ENCODE assay signal across 10 cellular contexts in the genomic region with DNA sequence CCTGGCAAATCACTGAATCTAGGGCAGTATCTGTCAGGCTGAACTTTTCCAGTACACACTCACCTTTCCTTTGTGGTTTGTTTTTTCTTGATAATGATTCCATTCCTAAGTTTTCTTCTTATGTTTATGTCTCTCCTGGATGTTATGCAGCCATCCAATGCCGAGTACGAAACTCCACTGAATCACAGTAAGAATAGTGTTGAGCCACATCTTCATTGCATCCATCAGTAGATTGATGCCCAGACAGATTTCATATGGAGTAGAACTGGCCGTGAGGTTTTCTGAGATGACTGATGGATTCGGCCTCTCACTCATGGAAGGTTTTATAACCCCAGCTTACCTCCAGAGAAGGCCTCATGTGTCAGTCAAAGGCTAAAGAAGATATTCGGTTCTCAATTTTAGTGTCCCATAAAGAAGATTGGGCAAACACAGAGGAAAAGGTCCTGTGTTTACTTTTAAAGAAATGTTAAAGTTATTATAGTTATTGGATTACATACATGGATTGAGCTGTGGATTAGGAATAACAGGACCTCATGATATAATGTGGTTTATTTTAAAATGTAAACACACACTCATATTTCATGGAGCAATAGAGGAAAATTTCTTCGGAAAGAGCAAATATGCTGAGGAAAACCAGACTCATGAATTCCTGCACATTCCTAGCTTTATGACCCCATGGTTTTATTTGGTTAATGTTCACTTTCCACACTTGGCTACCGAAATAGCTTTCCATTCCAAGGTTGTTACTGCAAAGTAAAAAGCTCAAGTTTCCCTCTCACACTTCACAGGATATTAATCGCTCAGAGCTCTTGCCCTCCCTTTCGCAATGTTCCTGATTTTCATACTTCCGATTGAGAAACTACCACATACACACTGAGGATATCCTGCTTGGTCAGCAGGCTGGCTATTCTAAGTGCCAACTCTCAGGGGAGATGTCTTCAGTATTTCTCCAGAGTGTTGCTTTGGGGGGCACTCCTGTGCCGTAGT.
DNase-seq lines count a peak whose midpoint lies in the region; ATAC-seq, FAIRE-seq and TF ChIP-seq lines count a peak whose summit lies in the region.
"Had no signal": no experiment of that assay in that cellular context is flagged by ENCODE, and none has a peak within 500 bp of the region (broad histone marks: within the 10 kb centered on the region; RNA-seq: fewer than 3 reads in every experiment).

No MANE protein-coding gene starts in this region.

- H3K4me1 ChIP-seq in IMR-90 (ENCODE audit: control insufficient read depth, insufficient read depth, low read length), result peaks cover 9% of the 10 kb centered on the region
- peaks cover 38% of the 10 kb centered on the region for H3K4me1 ChIP-seq in mammary epithelial cell (ENCODE audit: insufficient read depth, low read length)
- no peaks in the 10 kb centered on the region for H3K4me1 ChIP-seq in HepG2 (ENCODE audit: insufficient read depth, low read length)
- peaks cover 20 to 30% of the 10 kb centered on the region in 2 donors for H3K4me1 ChIP-seq in thoracic aorta (ENCODE audit: control insufficient read depth in 1 of 2, low read depth in 2 of 2)

- intact Hi-C loops in IMR-90 (cut with micrococcal nuclease), result loop anchor here (1.0 kb wide), 2 partner anchors 16 to 150 kb away; a partner anchor contains a TSS
- intact Hi-C loops in mammary epithelial cell (cut with micrococcal nuclease), result loop anchor here (1.0 kb wide), 1 partner anchor 91 kb away; no protein-coding TSS in a partner anchor
- intact Hi-C loops in HepG2 (cut with micrococcal nuclease; ENCODE audit: unreplicated experiment), result no loop called here

- no peaks in the 10 kb centered on the region for H4K20me1 ChIP-seq in IMR-90 (ENCODE audit: insufficient read depth, low read length)
- H4K20me1 ChIP-seq in mammary epithelial cell (ENCODE audit: insufficient read depth, low read length), result no peaks in the 10 kb centered on the region
- H4K20me1 ChIP-seq in HepG2 (ENCODE audit: insufficient read depth, low read length), result no peaks in the 10 kb centered on the region

- H3K79me1 ChIP-seq in IMR-90 (ENCODE audit: low read depth in 1 of 2, low read length in 2 of 2), result no peaks in the 10 kb centered on the region

- peak overlapping the region; percentile 61 for H3K14ac ChIP-seq in IMR-90 (replicated peaks; ENCODE audit: low read depth, low read length)

- TF ChIP-seq EP300 in HepG2 (IDR thresholded peaks at IDR 0.05; ENCODE audit: low read depth in 2 of 2, low read length in 2 of 2), result no peak
- no peak for TF ChIP-seq EP300 in HepG2 (CRISPR knock-in tag; IDR thresholded peaks at IDR 0.05; ENCODE audit: borderline replicate concordance)

- peak; percentile 11; the same call in 1 of the 2 replicates for TF ChIP-seq RAD21 in IMR-90 (IDR thresholded peaks at IDR 0.05; ENCODE audit: low read length)
- TF ChIP-seq RAD21 in HepG2 (CRISPR knock-in tag; IDR thresholded peaks at IDR 0.05), result no peak

- peak overlapping the region; percentile 14 to 73; a peak in 3 of 4 replicates for H4K8ac ChIP-seq in IMR-90 (ENCODE audit: low read depth in 2 of 2, low read length in 2 of 2)

- peak overlapping the region; percentile 10 for H2AFZ ChIP-seq in IMR-90 (replicated peaks; ENCODE audit: low read length, poor library complexity)
- peak overlapping the region; percentile 40 for H2AFZ ChIP-seq in mammary epithelial cell (ENCODE audit: low read depth, low read length)
- no peak overlapping the region for H2AFZ ChIP-seq in HepG2 (ENCODE audit: low read length)

- H3K36me3 ChIP-seq in IMR-90 (ENCODE audit: control insufficient read depth, insufficient read depth, low read length), result no peaks in the 10 kb centered on the region
- H3K36me3 ChIP-seq in mammary epithelial cell (ENCODE audit: insufficient read depth, low read length), result no peaks in the 10 kb centered on the region
- H3K36me3 ChIP-seq in HepG2 (replicated peaks in 1 of 2; ENCODE audit: control insufficient read depth in 1 of 2, insufficient read depth in 2 of 2, low read length in 2 of 2), result no peaks in the 10 kb centered on the region
- H3K36me3 ChIP-seq in thoracic aorta, result no peaks in the 10 kb centered on the region

- H2BK5ac ChIP-seq in IMR-90 (ENCODE audit: low read depth, low read length, poor library complexity, severe bottlenecking), result peak overlapping the region; percentile 96

- H3K23ac ChIP-seq in IMR-90 (ENCODE audit: low read depth, low read length), result peak overlapping the region; percentile 53; the same call in 1 of the 2 replicates

- peak overlapping the region; percentile 69 for H3K4ac ChIP-seq in IMR-90 (ENCODE audit: low read depth, low read length)

- H3K79me2 ChIP-seq in mammary epithelial cell (ENCODE audit: insufficient read depth, low read length), result no peaks in the 10 kb centered on the region
- H3K79me2 ChIP-seq in HepG2 (ENCODE audit: insufficient read depth, low read length), result no peaks in the 10 kb centered on the region

- H3K4me3 ChIP-seq in IMR-90 (ENCODE audit: insufficient read depth, low read depth, low read length) (no peak overlapping the region), mammary epithelial cell (replicated peaks in 1 of 3; ENCODE audit: insufficient read depth in 1 of 3, low read depth in 2 of 3, low read length in 3 of 3) (no peak overlapping the region), HepG2 (replicated peaks in 1 of 3; ENCODE audit: insufficient read depth in 1 of 3, low read depth in 2 of 3, low read length in 3 of 3) (no peak overlapping the region), thoracic aorta (no peak overlapping the region)

- H3K27me3 ChIP-seq in IMR-90 (ENCODE audit: control insufficient read depth, insufficient read depth, low read length) (no peaks in the 10 kb centered on the region), mammary epithelial cell (ENCODE audit: insufficient read depth, low read length) (no peaks in the 10 kb centered on the region), HepG2 (ENCODE audit: control insufficient read depth in 1 of 2, insufficient read depth in 2 of 2, low read length in 2 of 2) (peaks cover 0 to 14% of the 10 kb centered on the region in 2 experiments; a peak in 2 of 5 replicates), thoracic aorta (replicated peaks; ENCODE audit: insufficient read depth) (no peaks in the 10 kb centered on the region)

- H3K9ac ChIP-seq in IMR-90 (ENCODE audit: low read depth, low read length), result peak overlapping the region; percentile 17; the same call in 1 of the 2 replicates
- peak overlapping the region; percentile 6 for H3K9ac ChIP-seq in mammary epithelial cell (ENCODE audit: insufficient read depth, low read length)
- no peak overlapping the region for H3K9ac ChIP-seq in HepG2 (ENCODE audit: insufficient read depth, low read depth, low read length)

- DNase-seq in IMR-90 (peak; percentile 98), mammary epithelial cell (peak; percentile 87), HepG2 (ENCODE audit: low spot score) (no peak), thoracic aorta (ENCODE audit: low spot score) (peak; percentile 25), ecto neural progenitor cell (ENCODE audit: low spot score) (no peak), mesenteric fat pad (ENCODE audit: low spot score) (no peak)
- no peak for DNase-seq in stimulated activated naive CD4-positive, alpha-beta T cell treated with Interleukin-2 at 50 U/mL for 16 hours (lab: John Stamatoyannopoulos, UW)
- DNase-seq: activated naive CD8-positive, alpha-beta T cell treated with anti-CD3 and anti-CD28 coated beads, Interleukin-2, amount 10 ng/mL, durations not matched to agents 7 days and 5 days; NCI-H526 treated with DMSO at 0.1 percent for 48 hours had no signal

- ATAC-seq in IMR-90 (ENCODE audit: low read depth), result peak; percentile 88
- no peak for ATAC-seq in HepG2
- peak; percentile 93 for ATAC-seq in thoracic aorta (ENCODE audit: insufficient number of reproducible peaks, low FRiP score, low read depth)
- no peak for ATAC-seq in HG03139 (IDR thresholded peaks at IDR 0.05; ENCODE audit: unreplicated experiment)

- H3K4me2 ChIP-seq in IMR-90 (ENCODE audit: low read depth, low read length) (peak overlapping the region; percentile 76; the same call in 1 of the 2 replicates), mammary epithelial cell (ENCODE audit: insufficient read depth, low read depth, low read length) (peak overlapping the region; percentile 37), HepG2 (ENCODE audit: low read depth, low read length) (no peak overlapping the region)

- 0% methylated on average over 2 of the region's 11 CpGs; no CpG with 5 or more reads in 1 of the 2 experiments for WGBS in IMR-90 (ENCODE audit: extremely low coverage in 2 of 2, insufficient read length in 1 of 2), 2 experiments
- 43% methylated on average over 11 of the region's 11 CpGs for WGBS in mammary epithelial cell (ENCODE audit: low coverage, missing lambda C conversion rate)
- WGBS in HepG2 (ENCODE audit: low lambda C conversion rate), result 20% methylated on average over 11 of the region's 11 CpGs

- no peak for FAIRE-seq in HepG2 (lab: Jason Lieb, UNC)

- dilution Hi-C loops in IMR-90 (cut with HindIII; ENCODE audit: low sequenced_read_pairs, unreplicated experiment) (no loop called here), mammary epithelial cell (cut with HindIII; ENCODE audit: low sequenced_read_pairs) (no loop called here)

- TF ChIP-seq CTCF in IMR-90 (conservative IDR thresholded peaks at IDR 0.05; ENCODE audit: low read depth, low read length) (no peak), mammary epithelial cell (conservative IDR thresholded peaks at IDR 0.05 in 1 of 2, IDR thresholded peaks at IDR 0.05 in 1 of 2; ENCODE audit: extremely low read depth in 1 of 2, insufficient read depth in 1 of 2, low read depth in 1 of 2, low read length in 2 of 2) (no peak), HepG2 (CRISPR knock-in tag; IDR thresholded peaks at IDR 0.05) (no peak), thoracic aorta (IDR thresholded peaks at IDR 0.05) (no peak)

- peak overlapping the region; percentile 41; the same call in 1 of the 2 replicates for H2AK5ac ChIP-seq in IMR-90 (ENCODE audit: low read depth, low read length)

- H2BK120ac ChIP-seq in IMR-90 (ENCODE audit: low read depth, low read length), result peak overlapping the region; percentile 67

- peak overlapping the region; percentile 67 for H4K91ac ChIP-seq in IMR-90 (ENCODE audit: insufficient read depth, low read depth, low read length)

- peak overlapping the region; percentile 97 for H3K18ac ChIP-seq in IMR-90 (ENCODE audit: low read depth, low read length)

- H3K27ac ChIP-seq in IMR-90 (ENCODE audit: insufficient read depth, low read length) (peak overlapping the region; percentile 91), mammary epithelial cell (ENCODE audit: insufficient read depth, low read depth, low read length) (peak overlapping the region; percentile 73), HepG2 (ENCODE audit: extremely low read length, insufficient read depth, low read length) (no peak overlapping the region), thoracic aorta (peak overlapping the region; percentile 62 to 73)

- H3K9me1 ChIP-seq in IMR-90 (ENCODE audit: insufficient read depth, low read length), result peaks cover 5% of the 10 kb centered on the region; the same call in 1 of the 2 replicates

- CTCF ChIA-PET in IMR-90 (lab: Yijun Ruan, JAX) (interaction anchor here (0.6 to 1.3 kb wide), 5 partner anchors 14 to 341 kb away, joined by 3 to 6 read pairs (median 5); a partner anchor contains a TSS), mammary epithelial cell (lab: Charles Lee; ENCODE audit: low non-redundant PET) (no interaction called here), HepG2 (lab: Yijun Ruan, JAX; ENCODE audit: low intra/inter-chr PET ratio, low total read pairs) (no interaction called here)

- H4K5ac ChIP-seq in IMR-90 (ENCODE audit: low read depth, low read length), result peak overlapping the region; percentile 98

- in situ Hi-C loops in IMR-90 (cut with MboI; ENCODE audit: low sequenced_read_pairs) (no loop called here), mammary epithelial cell (cut with MboI; ENCODE audit: low sequenced_read_pairs in 2 of 2) (no loop called here), HepG2 (cut with HindIII; ENCODE audit: extremely low pct_ligation_motif_present, low pct_unique_long_range_greater_than_20kb) (no loop called here)

- H2AK9ac ChIP-seq in IMR-90 (replicated peaks; ENCODE audit: low read depth, low read length, poor library complexity), result no peak overlapping the region

- POLR2A ChIA-PET in IMR-90 (lab: Charles Lee; ENCODE audit: unreplicated experiment), result interaction anchor here (0.9 to 1.1 kb wide), 3 partner anchors 12 to 150 kb away, joined by 3 to 8 read pairs (median 6); a partner anchor contains a TSS
- POLR2A ChIA-PET in HepG2 (lab: Yijun Ruan, JAX), result no interaction called here

- TF ChIP-seq POLR2A in IMR-90 (IDR thresholded peaks at IDR 0.05; ENCODE audit: low read depth, low read length), result no peak; the same call in 1 of the 2 replicates
- no peak for TF ChIP-seq POLR2A in HepG2 (IDR thresholded peaks at IDR 0.05; ENCODE audit: insufficient read depth in 1 of 2, low read depth in 2 of 2, low read length in 2 of 2)

- H2BK15ac ChIP-seq in IMR-90 (ENCODE audit: low read depth, low read length), result peak overlapping the region; percentile 11; the same call in 2 of the 3 replicates

- BruUV-seq in IMR-90 (replicated peaks; lab: Mats Ljungman, UMichigan) (no TSS peak), mammary epithelial cell (replicated peaks; lab: Mats Ljungman, UMichigan) (no TSS peak), HepG2 (replicated peaks; lab: Mats Ljungman, UMichigan) (no TSS peak)

- peaks cover 5% of the 10 kb centered on the region; the same call in 1 of the 2 replicates for H3K9me3 ChIP-seq in IMR-90 (ENCODE audit: control insufficient read depth, insufficient read depth, low read length)
- no peaks in the 10 kb centered on the region for H3K9me3 ChIP-seq in mammary epithelial cell (replicated peaks; ENCODE audit: insufficient read depth, low read length)
- no peaks in the 10 kb centered on the region for H3K9me3 ChIP-seq in HepG2 (ENCODE audit: low read length)
- H3K9me3 ChIP-seq in thoracic aorta, result no peaks in the 10 kb centered on the region

- H2BK20ac ChIP-seq in IMR-90 (ENCODE audit: low read depth, low read length), result peak overlapping the region; percentile 82; the same call in 1 of the 2 replicates

- peak overlapping the region; percentile 21 for H3K56ac ChIP-seq in IMR-90 (ENCODE audit: extremely low read depth, insufficient read depth, low read length)

Comparison
In these comparisons a context has a peak if more than half of its experiments do, and no peak if none do; other contexts are left out.
1. ATAC-seq: peak in IMR-90 (single experiment) and thoracic aorta (single experiment); none in HepG2 (single experiment) and HG03139 (single experiment).
2. DNase-seq: peak in IMR-90 (single experiment), mammary epithelial cell (single experiment) and thoracic aorta (single experiment); none in HepG2 (single experiment), ecto neural progenitor cell (single experiment), stimulated activated naive CD4-positive, alpha-beta T cell treated with Interleukin-2 at 50 U/mL for 16 hours (single experiment) and mesenteric fat pad (single experiment).